Comparison of ENCODE assay signal across 1 cellular context in genomic region chrX:101619336-101619735, GRCh38.
TF ChIP-seq lines count a peak whose summit lies in the region.

No MANE protein-coding gene starts in this region.

TF ChIP-seq in SK-N-SH, 30 proteins besides CTCF, POLR2A, EP300 and RAD21 (continued from another document):
- no peak for TF ChIP-seq FOSL2 (IDR thresholded peaks at IDR 0.05; ENCODE audit: borderline replicate concordance, low read depth)
- TF ChIP-seq EZH2phosphoT487 (IDR thresholded peaks at IDR 0.05; ENCODE audit: borderline replicate concordance, low read depth): no peak
- no peak for TF ChIP-seq TAF1 (IDR thresholded peaks at IDR 0.05; ENCODE audit: borderline replicate concordance, low read depth, low read length)
- no peak for TF ChIP-seq NFIC (IDR thresholded peaks at IDR 0.05; ENCODE audit: borderline replicate concordance)
- no peak for TF ChIP-seq PBX3 (IDR thresholded peaks at IDR 0.05)
- no peak for TF ChIP-seq GABPA (IDR thresholded peaks at IDR 0.05; ENCODE audit: low read depth)
- no peak for TF ChIP-seq FOXM1 (IDR thresholded peaks at IDR 0.05; ENCODE audit: low read depth)
- TF ChIP-seq GATA2 (CRISPR knock-in tag; IDR thresholded peaks at IDR 0.05): no peak
- TF ChIP-seq RCOR1 (IDR thresholded peaks at IDR 0.05; ENCODE audit: low read length): no peak
- no peak for TF ChIP-seq SIN3A (IDR thresholded peaks at IDR 0.05; ENCODE audit: borderline replicate concordance, low read depth, low read length)
- TF ChIP-seq POLR2AphosphoS5 (IDR thresholded peaks at IDR 0.05; ENCODE audit: low read depth, low read length): no peak
- TF ChIP-seq TCF12 (IDR thresholded peaks at IDR 0.05): no peak
